In the genomic region with DNA sequence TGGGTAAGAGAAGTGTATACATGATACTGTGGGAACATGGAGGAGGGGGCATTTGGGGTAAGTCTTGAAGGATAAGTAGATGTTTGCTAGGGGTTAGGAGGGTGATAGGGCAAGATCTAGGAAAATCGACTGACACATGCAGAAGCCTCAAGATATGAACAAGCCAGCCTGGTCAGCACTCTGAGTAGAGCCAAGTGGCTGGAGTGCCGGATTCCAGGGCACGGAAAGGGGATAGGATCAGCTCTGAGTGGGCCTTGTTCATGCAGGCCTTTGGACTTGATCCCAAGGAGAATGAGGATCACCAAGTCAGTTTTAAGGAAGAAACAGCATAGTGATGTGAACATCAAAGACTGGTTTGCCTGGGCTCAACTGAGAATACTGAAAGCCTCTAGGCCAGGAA, we compare ENCODE assay signal across 27 cellular contexts.
"Had no signal": no experiment of that assay in that cellular context is flagged by ENCODE, and none has a peak within 500 bp of the region (broad histone marks: within the 10 kb centered on the region; RNA-seq: fewer than 3 reads in every experiment).

No MANE protein-coding gene starts in this region.

- H3K27me3 ChIP-seq: ascending aorta, breast epithelium, esophagus muscularis mucosa, foreskin keratinocyte, gastrocnemius medialis had no signal

- DNase-seq: activated CD4-positive, alpha-beta memory T cell treated with anti-CD3 and anti-CD28 coated beads for 36 hours; activated CD4-positive, alpha-beta T cell treated with anti-CD3 and anti-CD28 coated beads for 36 hours; activated CD4-positive, alpha-beta T cell treated with anti-CD3 and anti-CD28 coated beads, Interleukin-2, amount 10 ng/mL, durations not matched to agents 24 days and 14 days; activated CD4-positive, CD25-positive, alpha-beta regulatory T cell; activated CD4-positive, CD25-positive, alpha-beta regulatory T cell treated with anti-CD3 and anti-CD28 coated beads, Interleukin-2, amount 50 U/mL, for 72 hours; activated CD8-positive, alpha-beta memory T cell treated with anti-CD3 and anti-CD28 coated beads, Interleukin-2, amount 10 ng/mL, durations not matched to agents 7 days and 5 days; activated CD8-positive, alpha-beta memory T cell treated with anti-CD3 and anti-CD28 coated beads, Interleukin-2, amount 50 U/mL, for 4 hours; activated CD8-positive, alpha-beta T cell treated with anti-CD3 and anti-CD28 coated beads, Interleukin-2, amount 10 ng/mL, durations not matched to agents 7 days and 5 days; activated gamma-delta T cell; activated naive CD4-positive, alpha-beta T cell; activated naive CD4-positive, alpha-beta T cell treated with anti-CD3 and anti-CD28 coated beads, Interleukin-2, amount 10 ng/mL, durations not matched to agents 7 days and 5 days; activated naive CD8-positive, alpha-beta T cell treated with anti-CD3 and anti-CD28 coated beads, Interleukin-2, amount 10 ng/mL, durations not matched to agents 7 days and 5 days; activated T-cell treated with anti-CD3 and anti-CD28 coated beads, Interleukin-2, amount 50 U/mL, for 1 hour; cortex of kidney; dermis blood vessel endothelial cell; effector CD4-positive, alpha-beta T cell; effector memory CD8-positive, alpha-beta T cell; erythroblast; foreskin keratinocyte; gastrocnemius medialis; glutamatergic neuron; T-helper 2 cell had no signal

- H3K36me3 ChIP-seq: ascending aorta, breast epithelium, gastrocnemius medialis had no signal

- ATAC-seq: activated CD4-positive, alpha-beta T cell treated with anti-CD3 and anti-CD28 coated beads for 36 hours; activated CD8-positive, alpha-beta memory T cell treated with anti-CD3 and anti-CD28 coated beads, Interleukin-2, amount 10 ng/mL, durations not matched to agents 7 days and 5 days; activated CD8-positive, alpha-beta T cell treated with anti-CD3 and anti-CD28 coated beads, Interleukin-2, amount 10 ng/mL, durations not matched to agents 7 days and 5 days; activated naive CD4-positive, alpha-beta T cell treated with anti-CD3 and anti-CD28 coated beads, Interleukin-2, amount 50 U/mL, for 72 hours; activated T-helper 17 cell treated with anti-CD3 and anti-CD28 coated beads, Interleukin-2, amount 50 U/mL, for 72 hours; effector memory CD8-positive, alpha-beta T cell; foreskin keratinocyte; gastrocnemius medialis had no signal

- H3K9me3 ChIP-seq: ascending aorta, breast epithelium, esophagus muscularis mucosa, gastrocnemius medialis had no signal

- H3K27ac ChIP-seq: ascending aorta, breast epithelium, esophagus muscularis mucosa, foreskin keratinocyte, gastrocnemius medialis had no signal

- H3K4me1 ChIP-seq: ascending aorta, breast epithelium, esophagus muscularis mucosa, foreskin keratinocyte, gastrocnemius medialis had no signal

- H3K4me3 ChIP-seq: ascending aorta, breast epithelium, esophagus muscularis mucosa, gastrocnemius medialis had no signal
